ENCODE assay signal across 3 cellular contexts in the genomic region with DNA sequence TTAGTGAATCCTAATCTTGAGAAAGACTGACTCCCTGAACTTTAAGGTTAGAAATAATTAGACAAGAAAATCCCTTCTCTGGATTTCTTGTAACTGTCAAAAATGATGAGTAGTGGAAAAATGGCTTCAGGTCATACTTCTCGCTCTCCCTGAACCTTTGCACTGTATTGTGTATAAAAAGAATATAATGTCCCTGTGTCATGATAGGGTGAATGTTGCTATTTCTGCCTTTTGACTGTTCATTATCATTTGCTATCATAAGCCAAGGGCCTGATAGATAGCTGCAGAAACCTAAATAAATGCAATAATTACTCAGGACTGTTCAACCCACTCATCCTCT.
A peak's percentile ranks its signal among the peaks of the same experiment; 100 is the strongest.
TF ChIP-seq lines count a peak whose summit lies in the region.

No MANE protein-coding gene starts in this region.

TF ChIP-seq in SK-N-SH, 30 proteins besides CTCF, POLR2A, EP300 and RAD21 (continued from another document):
- TF ChIP-seq, protein P1, sequence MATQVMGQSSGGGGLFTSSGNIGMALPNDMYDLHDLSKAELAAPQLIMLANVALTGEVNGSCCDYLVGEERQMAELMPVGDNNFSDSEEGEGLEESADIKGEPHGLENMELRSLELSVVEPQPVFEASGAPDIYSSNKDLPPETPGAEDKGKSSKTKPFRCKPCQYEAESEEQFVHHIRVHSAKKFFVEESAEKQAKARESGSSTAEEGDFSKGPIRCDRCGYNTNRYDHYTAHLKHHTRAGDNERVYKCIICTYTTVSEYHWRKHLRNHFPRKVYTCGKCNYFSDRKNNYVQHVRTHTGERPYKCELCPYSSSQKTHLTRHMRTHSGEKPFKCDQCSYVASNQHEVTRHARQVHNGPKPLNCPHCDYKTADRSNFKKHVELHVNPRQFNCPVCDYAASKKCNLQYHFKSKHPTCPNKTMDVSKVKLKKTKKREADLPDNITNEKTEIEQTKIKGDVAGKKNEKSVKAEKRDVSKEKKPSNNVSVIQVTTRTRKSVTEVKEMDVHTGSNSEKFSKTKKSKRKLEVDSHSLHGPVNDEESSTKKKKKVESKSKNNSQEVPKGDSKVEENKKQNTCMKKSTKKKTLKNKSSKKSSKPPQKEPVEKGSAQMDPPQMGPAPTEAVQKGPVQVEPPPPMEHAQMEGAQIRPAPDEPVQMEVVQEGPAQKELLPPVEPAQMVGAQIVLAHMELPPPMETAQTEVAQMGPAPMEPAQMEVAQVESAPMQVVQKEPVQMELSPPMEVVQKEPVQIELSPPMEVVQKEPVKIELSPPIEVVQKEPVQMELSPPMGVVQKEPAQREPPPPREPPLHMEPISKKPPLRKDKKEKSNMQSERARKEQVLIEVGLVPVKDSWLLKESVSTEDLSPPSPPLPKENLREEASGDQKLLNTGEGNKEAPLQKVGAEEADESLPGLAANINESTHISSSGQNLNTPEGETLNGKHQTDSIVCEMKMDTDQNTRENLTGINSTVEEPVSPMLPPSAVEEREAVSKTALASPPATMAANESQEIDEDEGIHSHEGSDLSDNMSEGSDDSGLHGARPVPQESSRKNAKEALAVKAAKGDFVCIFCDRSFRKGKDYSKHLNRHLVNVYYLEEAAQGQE (IDR thresholded peaks at IDR 0.05; ENCODE audit: low read depth, low read length), result no peak
- TF ChIP-seq, protein P2, sequence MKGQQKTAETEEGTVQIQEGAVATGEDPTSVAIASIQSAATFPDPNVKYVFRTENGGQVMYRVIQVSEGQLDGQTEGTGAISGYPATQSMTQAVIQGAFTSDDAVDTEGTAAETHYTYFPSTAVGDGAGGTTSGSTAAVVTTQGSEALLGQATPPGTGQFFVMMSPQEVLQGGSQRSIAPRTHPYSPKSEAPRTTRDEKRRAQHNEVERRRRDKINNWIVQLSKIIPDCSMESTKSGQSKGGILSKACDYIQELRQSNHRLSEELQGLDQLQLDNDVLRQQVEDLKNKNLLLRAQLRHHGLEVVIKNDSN (IDR thresholded peaks at IDR 0.05; ENCODE audit: borderline replicate concordance, low read depth), result no peak
- TF ChIP-seq, protein P3, sequence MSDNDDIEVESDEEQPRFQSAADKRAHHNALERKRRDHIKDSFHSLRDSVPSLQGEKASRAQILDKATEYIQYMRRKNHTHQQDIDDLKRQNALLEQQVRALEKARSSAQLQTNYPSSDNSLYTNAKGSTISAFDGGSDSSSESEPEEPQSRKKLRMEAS (IDR thresholded peaks at IDR 0.05; ENCODE audit: low read depth), result no peak
TF ChIP-seq in SK-N-SH: peak in this region for 0.

TF ChIP-seq in SK-N-SH treated with all-trans-retinoic acid at 6 μM for 48 hours, 23 proteins besides CTCF, POLR2A, EP300 and RAD21:
- TF ChIP-seq, protein P4, sequence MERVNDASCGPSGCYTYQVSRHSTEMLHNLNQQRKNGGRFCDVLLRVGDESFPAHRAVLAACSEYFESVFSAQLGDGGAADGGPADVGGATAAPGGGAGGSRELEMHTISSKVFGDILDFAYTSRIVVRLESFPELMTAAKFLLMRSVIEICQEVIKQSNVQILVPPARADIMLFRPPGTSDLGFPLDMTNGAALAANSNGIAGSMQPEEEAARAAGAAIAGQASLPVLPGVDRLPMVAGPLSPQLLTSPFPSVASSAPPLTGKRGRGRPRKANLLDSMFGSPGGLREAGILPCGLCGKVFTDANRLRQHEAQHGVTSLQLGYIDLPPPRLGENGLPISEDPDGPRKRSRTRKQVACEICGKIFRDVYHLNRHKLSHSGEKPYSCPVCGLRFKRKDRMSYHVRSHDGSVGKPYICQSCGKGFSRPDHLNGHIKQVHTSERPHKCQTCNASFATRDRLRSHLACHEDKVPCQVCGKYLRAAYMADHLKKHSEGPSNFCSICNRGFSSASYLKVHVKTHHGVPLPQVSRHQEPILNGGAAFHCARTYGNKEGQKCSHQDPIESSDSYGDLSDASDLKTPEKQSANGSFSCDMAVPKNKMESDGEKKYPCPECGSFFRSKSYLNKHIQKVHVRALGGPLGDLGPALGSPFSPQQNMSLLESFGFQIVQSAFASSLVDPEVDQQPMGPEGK (CRISPR knock-in tag; IDR thresholded peaks at IDR 0.05; ENCODE audit: borderline replicate concordance), result no peak
- TF ChIP-seq ZFP30 (CRISPR knock-in tag; IDR thresholded peaks at IDR 0.05) (no peak), TOX (CRISPR knock-in tag; IDR thresholded peaks at IDR 0.05; ENCODE audit: borderline replicate concordance) (no peak), TCF4 (CRISPR knock-in tag; IDR thresholded peaks at IDR 0.05; ENCODE audit: borderline replicate concordance) (no peak), OSR1 (CRISPR knock-in tag; IDR thresholded peaks at IDR 0.05) (no peak), GLIS3 (CRISPR knock-in tag; IDR thresholded peaks at IDR 0.05) (no peak), ZNF70 (CRISPR knock-in tag; IDR thresholded peaks at IDR 0.05) (no peak), PPARA (CRISPR knock-in tag; IDR thresholded peaks at IDR 0.05; ENCODE audit: borderline replicate concordance) (no peak), ZFP3 (CRISPR knock-in tag; IDR thresholded peaks at IDR 0.05) (no peak), CSDC2 (CRISPR knock-in tag; IDR thresholded peaks at IDR 0.05) (no peak), ARNTL (CRISPR knock-in tag; IDR thresholded peaks at IDR 0.05; ENCODE audit: borderline replicate concordance, low read depth) (no peak), BACH2 (CRISPR knock-in tag; IDR thresholded peaks at IDR 0.05; ENCODE audit: borderline replicate concordance) (no peak)
- TF ChIP-seq, protein P5, sequence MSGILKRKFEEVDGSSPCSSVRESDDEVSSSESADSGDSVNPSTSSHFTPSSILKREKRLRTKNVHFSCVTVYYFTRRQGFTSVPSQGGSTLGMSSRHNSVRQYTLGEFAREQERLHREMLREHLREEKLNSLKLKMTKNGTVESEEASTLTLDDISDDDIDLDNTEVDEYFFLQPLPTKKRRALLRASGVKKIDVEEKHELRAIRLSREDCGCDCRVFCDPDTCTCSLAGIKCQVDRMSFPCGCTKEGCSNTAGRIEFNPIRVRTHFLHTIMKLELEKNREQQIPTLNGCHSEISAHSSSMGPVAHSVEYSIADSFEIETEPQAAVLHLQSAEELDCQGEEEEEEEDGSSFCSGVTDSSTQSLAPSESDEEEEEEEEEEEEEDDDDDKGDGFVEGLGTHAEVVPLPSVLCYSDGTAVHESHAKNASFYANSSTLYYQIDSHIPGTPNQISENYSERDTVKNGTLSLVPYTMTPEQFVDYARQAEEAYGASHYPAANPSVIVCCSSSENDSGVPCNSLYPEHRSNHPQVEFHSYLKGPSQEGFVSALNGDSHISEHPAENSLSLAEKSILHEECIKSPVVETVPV (CRISPR knock-in tag; IDR thresholded peaks at IDR 0.05), result no peak
- TF ChIP-seq, protein P6, sequence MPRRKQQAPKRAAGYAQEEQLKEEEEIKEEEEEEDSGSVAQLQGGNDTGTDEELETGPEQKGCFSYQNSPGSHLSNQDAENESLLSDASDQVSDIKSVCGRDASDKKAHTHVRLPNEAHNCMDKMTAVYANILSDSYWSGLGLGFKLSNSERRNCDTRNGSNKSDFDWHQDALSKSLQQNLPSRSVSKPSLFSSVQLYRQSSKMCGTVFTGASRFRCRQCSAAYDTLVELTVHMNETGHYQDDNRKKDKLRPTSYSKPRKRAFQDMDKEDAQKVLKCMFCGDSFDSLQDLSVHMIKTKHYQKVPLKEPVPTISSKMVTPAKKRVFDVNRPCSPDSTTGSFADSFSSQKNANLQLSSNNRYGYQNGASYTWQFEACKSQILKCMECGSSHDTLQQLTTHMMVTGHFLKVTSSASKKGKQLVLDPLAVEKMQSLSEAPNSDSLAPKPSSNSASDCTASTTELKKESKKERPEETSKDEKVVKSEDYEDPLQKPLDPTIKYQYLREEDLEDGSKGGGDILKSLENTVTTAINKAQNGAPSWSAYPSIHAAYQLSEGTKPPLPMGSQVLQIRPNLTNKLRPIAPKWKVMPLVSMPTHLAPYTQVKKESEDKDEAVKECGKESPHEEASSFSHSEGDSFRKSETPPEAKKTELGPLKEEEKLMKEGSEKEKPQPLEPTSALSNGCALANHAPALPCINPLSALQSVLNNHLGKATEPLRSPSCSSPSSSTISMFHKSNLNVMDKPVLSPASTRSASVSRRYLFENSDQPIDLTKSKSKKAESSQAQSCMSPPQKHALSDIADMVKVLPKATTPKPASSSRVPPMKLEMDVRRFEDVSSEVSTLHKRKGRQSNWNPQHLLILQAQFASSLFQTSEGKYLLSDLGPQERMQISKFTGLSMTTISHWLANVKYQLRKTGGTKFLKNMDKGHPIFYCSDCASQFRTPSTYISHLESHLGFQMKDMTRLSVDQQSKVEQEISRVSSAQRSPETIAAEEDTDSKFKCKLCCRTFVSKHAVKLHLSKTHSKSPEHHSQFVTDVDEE (CRISPR knock-in tag; IDR thresholded peaks at IDR 0.05), result no peak
- TF ChIP-seq, protein P7, sequence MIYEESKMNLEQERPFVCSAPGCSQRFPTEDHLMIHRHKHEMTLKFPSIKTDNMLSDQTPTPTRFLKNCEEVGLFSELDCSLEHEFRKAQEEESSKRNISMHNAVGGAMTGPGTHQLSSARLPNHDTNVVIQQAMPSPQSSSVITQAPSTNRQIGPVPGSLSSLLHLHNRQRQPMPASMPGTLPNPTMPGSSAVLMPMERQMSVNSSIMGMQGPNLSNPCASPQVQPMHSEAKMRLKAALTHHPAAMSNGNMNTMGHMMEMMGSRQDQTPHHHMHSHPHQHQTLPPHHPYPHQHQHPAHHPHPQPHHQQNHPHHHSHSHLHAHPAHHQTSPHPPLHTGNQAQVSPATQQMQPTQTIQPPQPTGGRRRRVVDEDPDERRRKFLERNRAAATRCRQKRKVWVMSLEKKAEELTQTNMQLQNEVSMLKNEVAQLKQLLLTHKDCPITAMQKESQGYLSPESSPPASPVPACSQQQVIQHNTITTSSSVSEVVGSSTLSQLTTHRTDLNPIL (CRISPR knock-in tag; IDR thresholded peaks at IDR 0.05; ENCODE audit: low read depth), result no peak

TF ChIP-seq in liver, 16 proteins besides CTCF, POLR2A, EP300 and RAD21 (continued from another document):
- TF ChIP-seq, protein P1 (IDR thresholded peaks at IDR 0.05), result no peak
- no peak for TF ChIP-seq FOXA1 (IDR thresholded peaks at IDR 0.05)
- TF ChIP-seq NR2F2 (IDR thresholded peaks at IDR 0.05), result peak; percentile 92
- TF ChIP-seq, protein P3 (IDR thresholded peaks at IDR 0.05), result no peak
- no peak for TF ChIP-seq SP1 (IDR thresholded peaks at IDR 0.05)
